ENCODE assay signal across 8 cellular contexts in genomic region chr15:78750974-78751601, GRCh38.
DNase-seq lines count a peak whose midpoint lies in the region; ATAC-seq and TF ChIP-seq lines count a peak whose summit lies in the region.
"Not testable (repeated sequence)": the region's sequence is repeated elsewhere in the genome, so short reads cannot be mapped to it uniquely, and the experiment has no call there.

No MANE protein-coding gene starts in this region.

- not testable (repeated sequence) for H4K8ac ChIP-seq in trophoblast cell (ENCODE audit: low read depth, low read length)

- H4K91ac ChIP-seq in trophoblast cell (ENCODE audit: low read depth, low read length), result not testable (repeated sequence)

- H3K18ac ChIP-seq in trophoblast cell (ENCODE audit: low read length), result not testable (repeated sequence)

- H4K12ac ChIP-seq in trophoblast cell (ENCODE audit: low read depth, low read length), result not testable (repeated sequence)

- H3K4me3 Mint-ChIP-seq in glutamatergic neuron (ENCODE audit: unreplicated experiment), result peak overlapping the region; percentile 41

- not testable (repeated sequence) for H2BK120ac ChIP-seq in trophoblast cell (ENCODE audit: insufficient read depth, low read length, poor library complexity)

- H3K4me3 ChIP-seq in trophoblast cell (ENCODE audit: low read depth, low read length); thyroid gland (replicated peaks in 1 of 3): not testable (repeated sequence)

- not testable (repeated sequence) for H2AFZ ChIP-seq in trophoblast cell (ENCODE audit: insufficient read depth, low read length, poor library complexity)

- not testable (repeated sequence) for H2BK5ac ChIP-seq in trophoblast cell (ENCODE audit: low read depth, low read length, poor library complexity)

- not testable (repeated sequence) for H3K36me3 Mint-ChIP-seq in glutamatergic neuron (ENCODE audit: unreplicated experiment)

- not testable (repeated sequence) for H3K9me3 Mint-ChIP-seq in glutamatergic neuron (ENCODE audit: unreplicated experiment)

- H3K79me1 ChIP-seq in trophoblast cell (ENCODE audit: low read length), result not testable (repeated sequence)

- TF ChIP-seq CTCF in GM12873 (IDR thresholded peaks at IDR 0.05; ENCODE audit: insufficient read depth, low read depth, low read length, missing control alignments) (peak; percentile 77), glutamatergic neuron (IDR thresholded peaks at IDR 0.05; ENCODE audit: partially characterized antibody, unreplicated experiment) (peak; percentile 77), thyroid gland (IDR thresholded peaks at IDR 0.05) (peak in 4 of 6 experiments; percentile 22 to 88 (median 52))

- not testable (repeated sequence) for H3K27ac ChIP-seq in trophoblast cell (ENCODE audit: low read depth, low read length); thyroid gland

- DNase-seq in NCI-H1092 treated with DMSO at 0.1 percent for 48 hours (lab: John Stamatoyannopoulos, UW) (peak; percentile 82), SKM-1 (lab: John Stamatoyannopoulos, UW; ENCODE audit: unreplicated experiment) (peak; percentile 73), glutamatergic neuron (peak; percentile 96), trophoblast cell (peak; percentile 72 to 87), thyroid gland (peak; percentile 90)
- DNase-seq in activated naive CD4-positive, alpha-beta T cell treated with anti-CD3 and anti-CD28 coated beads, Interleukin-2, amount 50 U/mL, for 16 hours, result peak; percentile 93

- not testable (repeated sequence) for H3K23ac ChIP-seq in trophoblast cell (ENCODE audit: low read length)

- no CpG with 5 or more reads among the region's 28 CpGs for WGBS in trophoblast cell (ENCODE audit: extremely low coverage, insufficient coverage, insufficient read length)
- WGBS in thyroid gland, 2 donors, result 6 to 17% methylated on average over 8 to 9 of the region's 28 CpGs

- not testable (repeated sequence) for H3K14ac ChIP-seq in trophoblast cell (ENCODE audit: low read length)

- H2AK5ac ChIP-seq in trophoblast cell (ENCODE audit: low read length), result not testable (repeated sequence)

- not testable (repeated sequence) for H3K4ac ChIP-seq in trophoblast cell (ENCODE audit: low read depth, low read length)

- not testable (repeated sequence) for H3K4me1 ChIP-seq in trophoblast cell (ENCODE audit: control insufficient read depth in 1 of 2, insufficient read depth in 2 of 2, low read length in 2 of 2); thyroid gland

- H3K4me2 ChIP-seq in trophoblast cell (ENCODE audit: low read length), result not testable (repeated sequence)

- intact Hi-C loops in thyroid gland (cut with DNase I), result not testable (repeated sequence)

- TF ChIP-seq POLR2A in thyroid gland (IDR thresholded peaks at IDR 0.05), result peak in 1 of 2 donors; percentile 11

- H3K9ac ChIP-seq in trophoblast cell (ENCODE audit: low read length), result not testable (repeated sequence)

- not testable (repeated sequence) for H3K27ac Mint-ChIP-seq in glutamatergic neuron (ENCODE audit: unreplicated experiment)

- not testable (repeated sequence) for H3K9me3 ChIP-seq in trophoblast cell (ENCODE audit: insufficient read depth, low read depth, low read length); thyroid gland

- not testable (repeated sequence) for H2BK12ac ChIP-seq in trophoblast cell (ENCODE audit: low read length)

- not testable (repeated sequence) for H3K27me3 ChIP-seq in trophoblast cell (ENCODE audit: insufficient read depth, low read length); thyroid gland

- ATAC-seq in HG02759 (IDR thresholded peaks at IDR 0.05; ENCODE audit: unreplicated experiment), result peak; percentile 93

- H3K79me2 ChIP-seq in trophoblast cell (ENCODE audit: control insufficient read depth, insufficient read depth, low read length, poor library complexity), result not testable (repeated sequence)

- H3K4me1 Mint-ChIP-seq in glutamatergic neuron (ENCODE audit: low read depth, unreplicated experiment), result peaks cover 23% of the 10 kb centered on the region

- H3K36me3 ChIP-seq in trophoblast cell (ENCODE audit: control insufficient read depth in 1 of 2, insufficient read depth in 2 of 2, low read length in 2 of 2); thyroid gland: not testable (repeated sequence)

- H3K27me3 Mint-ChIP-seq in glutamatergic neuron (ENCODE audit: unreplicated experiment), result not testable (repeated sequence)
